In the genomic region with DNA sequence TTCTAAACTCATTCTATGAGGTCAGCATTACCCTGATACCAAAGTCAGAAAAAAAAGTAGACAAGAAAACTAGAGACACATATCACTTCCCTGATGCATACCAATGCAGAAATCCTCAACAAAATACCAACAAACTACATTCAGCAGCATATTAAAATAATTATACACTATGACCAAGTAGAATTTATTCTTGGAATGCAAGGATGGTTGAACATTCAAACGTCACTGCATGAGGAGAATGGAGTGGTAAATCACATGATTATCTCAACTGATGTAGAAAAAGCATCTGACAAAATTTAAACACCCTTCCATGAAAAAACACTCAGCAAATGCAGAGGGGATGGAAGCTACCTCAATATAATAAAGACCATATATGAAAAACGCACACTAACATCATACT, we compare ENCODE assay signal across 26 cellular contexts.
"Had no signal": no experiment of that assay in that cellular context is flagged by ENCODE, and none has a peak within 500 bp of the region (broad histone marks: within the 10 kb centered on the region; RNA-seq: fewer than 3 reads in every experiment).

No MANE protein-coding gene starts in this region.

- H3K9me3 ChIP-seq: colonic mucosa, gastrocnemius medialis had no signal

- H3K4me3 ChIP-seq: colonic mucosa, esophagus squamous epithelium, gastrocnemius medialis, heart right ventricle, left lung, lower lobe of right lung, mucosa of descending colon had no signal

- H3K36me3 ChIP-seq: colonic mucosa had no signal

- DNase-seq: colonic mucosa; cortex of kidney; effector CD8-positive, alpha-beta T cell; effector memory CD8-positive, alpha-beta T cell; erythroblast; esophagus squamous epithelium; foreskin fibroblast; foreskin melanocyte; gastrocnemius medialis; glutamatergic neuron; head of caudate nucleus; heart right ventricle; hippocampal formation; left cardiac atrium; left lung; left ventricle myocardium superior; lower lobe of right lung; mesenchymal stem cell; mucosa of descending colon; naive B cell; naive thymus-derived CD8-positive, alpha-beta T cell had no signal

- H3K27me3 ChIP-seq: colonic mucosa, esophagus squamous epithelium, gastrocnemius medialis, heart right ventricle, left lung had no signal

- ATAC-seq: effector memory CD8-positive, alpha-beta T cell; esophagus mucosa; gastrocnemius medialis; heart right ventricle; left cardiac atrium; left lung; left ventricle myocardium superior; lower lobe of right lung; mucosa of descending colon; naive thymus-derived CD8-positive, alpha-beta T cell had no signal

- H3K4me1 ChIP-seq: colonic mucosa, gastrocnemius medialis, heart right ventricle, left lung, lower lobe of right lung had no signal

- H3K27ac ChIP-seq: colonic mucosa, epithelial cell of prostate, esophagus squamous epithelium, gastrocnemius medialis, heart right ventricle, left lung, lower lobe of right lung had no signal

- FAIRE-seq: endothelial cell of umbilical vein, islet of Langerhans, keratinocyte had no signal
